Comparison of ENCODE assay signal across 13 cellular contexts in genomic region chr6:30207619-30208295, GRCh38. TPM values are rescaled to one million over a fixed set of nuclear protein-coding genes. Genes with fewer than 3 reads are reported as not detected.
A peak's percentile ranks its signal among the peaks of the same experiment; 100 is the strongest.
DNase-seq lines count a peak whose midpoint lies in the region; TF ChIP-seq lines count a peak whose summit lies in the region.
"Had no signal": no experiment of that assay in that cellular context is flagged by ENCODE, and none has a peak within 500 bp of the region (broad histone marks: within the 10 kb centered on the region; RNA-seq: fewer than 3 reads in every experiment).

No MANE protein-coding gene starts in this region.

- no peaks in the 10 kb centered on the region for H3K9me3 Mint-ChIP-seq in activated CD4-positive, alpha-beta memory T cell treated with anti-CD3 and anti-CD28 coated beads, Interleukin-2, amount 10 ng/mL, durations not matched to agents 7 days and 5 days
- H3K9me3 Mint-ChIP-seq in activated CD4-positive, alpha-beta memory T cell treated with anti-CD3 and anti-CD28 coated beads for 36 hours, result no peaks in the 10 kb centered on the region

- no peaks in the 10 kb centered on the region for H3K27me3 ChIP-seq in liver (ENCODE audit: control insufficient read depth in 4 of 4, insufficient read depth in 4 of 4, low read length in 3 of 4)
- H3K27me3 ChIP-seq in thyroid gland, result no peaks in the 10 kb centered on the region
- no peaks in the 10 kb centered on the region for H3K27me3 ChIP-seq in brain microvascular endothelial cell (replicated peaks)

- H3K4me3 Mint-ChIP-seq in activated CD4-positive, alpha-beta memory T cell treated with anti-CD3 and anti-CD28 coated beads, Interleukin-2, amount 10 ng/mL, durations not matched to agents 7 days and 5 days, result no peak overlapping the region
- H3K4me3 Mint-ChIP-seq in activated CD4-positive, alpha-beta memory T cell treated with anti-CD3 and anti-CD28 coated beads for 36 hours, result no peak overlapping the region

- in situ Hi-C loops in brain microvascular endothelial cell (cut with HindIII; ENCODE audit: low pct_ligation_motif_present, low sequenced_read_pairs), result no loop called here

- no peak for TF ChIP-seq POLR2A in thyroid gland (IDR thresholded peaks at IDR 0.05)

- intact Hi-C loops in activated CD4-positive, alpha-beta memory T cell treated with anti-CD3 and anti-CD28 coated beads for 36 hours (cut with micrococcal nuclease), result no loop called here
- intact Hi-C loops in thyroid gland (cut with DNase I) (no loop called here), posterior cingulate gyrus (cut with DNase I) (no loop called here)

- H3K36me3 ChIP-seq in liver (ENCODE audit: control insufficient read depth in 4 of 4, insufficient read depth in 3 of 4, low read depth in 1 of 4, low read length in 3 of 4) (no peaks in the 10 kb centered on the region), thyroid gland (no peaks in the 10 kb centered on the region), brain microvascular endothelial cell (replicated peaks) (no peaks in the 10 kb centered on the region)

- no peak for TF ChIP-seq CTCF in liver (IDR thresholded peaks at IDR 0.05; ENCODE audit: low read depth, low read length, missing input control)
- TF ChIP-seq CTCF in thyroid gland (IDR thresholded peaks at IDR 0.05), result no peak
- no peak for TF ChIP-seq CTCF in brain microvascular endothelial cell (IDR thresholded peaks at IDR 0.05; ENCODE audit: low read depth, low read length, missing control alignments)

- peak overlapping the region; percentile 53 for H3K27ac Mint-ChIP-seq in activated CD4-positive, alpha-beta memory T cell treated with anti-CD3 and anti-CD28 coated beads, Interleukin-2, amount 10 ng/mL, durations not matched to agents 7 days and 5 days
- H3K27ac Mint-ChIP-seq in activated CD4-positive, alpha-beta memory T cell treated with anti-CD3 and anti-CD28 coated beads for 36 hours, result no peak overlapping the region

- peak overlapping the region; percentile 82 to 91 for H3K27ac ChIP-seq in liver (ENCODE audit: low read depth in 1 of 2, low read length in 2 of 2)
- H3K27ac ChIP-seq in thyroid gland, result peak overlapping the region; percentile 61 to 86 (median 73)
- no peak overlapping the region for H3K27ac ChIP-seq in brain microvascular endothelial cell

- no peak for DNase-seq in activated CD4-positive, alpha-beta memory T cell treated with anti-CD3 and anti-CD28 coated beads, Interleukin-2, amount 10 ng/mL, durations not matched to agents 7 days and 5 days
- no peak for DNase-seq in activated CD4-positive, alpha-beta memory T cell treated with anti-CD3 and anti-CD28 coated beads for 36 hours
- DNase-seq in dermis blood vessel endothelial cell, result peak; percentile 20
- DNase-seq in thyroid gland, result no peak
- DNase-seq in posterior cingulate gyrus, result no peak
- no peak for DNase-seq in brain microvascular endothelial cell
- DNase-seq in activated CD4-positive, CD25-positive, alpha-beta regulatory T cell treated with anti-CD3 and anti-CD28 coated beads, Interleukin-2, amount 50 U/mL, for 72 hours, result no peak
- DNase-seq: activated effector memory CD4-positive, alpha-beta T cell treated with Interleukin-2 at 50 U/mL for 16 hours; hippocampal formation; NCI-H1048; SK-N-SH had no signal

- CTCF ChIA-PET in activated CD4-positive, alpha-beta memory T cell treated with anti-CD3 and anti-CD28 coated beads, Interleukin-2, amount 10 ng/mL, durations not matched to agents 7 days and 5 days (lab: Charles Lee), result interaction anchor here (5.5 kb wide), 1 partner anchor 12 kb away, joined by 20 read pairs; no protein-coding TSS in a partner anchor
- CTCF ChIA-PET in activated CD4-positive, alpha-beta memory T cell treated with anti-CD3 and anti-CD28 coated beads for 36 hours (lab: Charles Lee), result interaction anchor here (1.1 to 2.9 kb wide), 3 partner anchors 11 to 189 kb away, joined by 3 to 11 read pairs (median 10); no protein-coding TSS in a partner anchor

- peak overlapping the region; percentile 13 to 83 for H3K9ac ChIP-seq in liver (ENCODE audit: low read depth in 1 of 2, low read length in 2 of 2)
- H3K9ac ChIP-seq: SK-N-SH had no signal

- H3K4me1 ChIP-seq in liver (ENCODE audit: control insufficient read depth in 4 of 4, insufficient read depth in 4 of 4, low read length in 3 of 4) (peaks cover 23 to 87% (median 84%) of the 10 kb centered on the region in 4 donors), thyroid gland (peaks cover 48 to 54% of the 10 kb centered on the region in 2 donors)

- H3K27me3 Mint-ChIP-seq in activated CD4-positive, alpha-beta memory T cell treated with anti-CD3 and anti-CD28 coated beads, Interleukin-2, amount 10 ng/mL, durations not matched to agents 7 days and 5 days, result no peaks in the 10 kb centered on the region
- no peaks in the 10 kb centered on the region for H3K27me3 Mint-ChIP-seq in activated CD4-positive, alpha-beta memory T cell treated with anti-CD3 and anti-CD28 coated beads for 36 hours

- POLR2A ChIA-PET in activated CD4-positive, alpha-beta memory T cell treated with anti-CD3 and anti-CD28 coated beads, Interleukin-2, amount 10 ng/mL, durations not matched to agents 7 days and 5 days (lab: Charles Lee), result interaction anchor here (0.9 to 1.5 kb wide), 4 partner anchors 10 to 118 kb away, joined by 3 to 5 read pairs (median 4); partner anchors contain the start of gene TRIM39
- POLR2A ChIA-PET in activated CD4-positive, alpha-beta memory T cell treated with anti-CD3 and anti-CD28 coated beads for 36 hours (lab: Charles Lee), result no interaction called here

- H3K4me1 Mint-ChIP-seq in activated CD4-positive, alpha-beta memory T cell treated with anti-CD3 and anti-CD28 coated beads, Interleukin-2, amount 10 ng/mL, durations not matched to agents 7 days and 5 days, result peaks cover 75% of the 10 kb centered on the region
- H3K4me1 Mint-ChIP-seq in activated CD4-positive, alpha-beta memory T cell treated with anti-CD3 and anti-CD28 coated beads for 36 hours (ENCODE audit: low read depth), result peaks cover 72% of the 10 kb centered on the region

- WGBS in liver, result 45% methylated on average over 4 of the region's 4 CpGs
- 60 to 69% methylated on average over 4 of the region's 4 CpGs for WGBS in thyroid gland, 2 donors

- peak overlapping the region in 1 of 3 donors; percentile 38 for H3K4me3 ChIP-seq in liver (ENCODE audit: low read depth in 1 of 3, low read length in 3 of 3)
- no peak overlapping the region for H3K4me3 ChIP-seq in thyroid gland (replicated peaks in 1 of 3)
- no peak overlapping the region for H3K4me3 ChIP-seq in brain microvascular endothelial cell (ENCODE audit: low read depth, low read length)

- no peaks in the 10 kb centered on the region for H3K9me3 ChIP-seq in liver (ENCODE audit: control insufficient read depth in 4 of 4, low read length in 3 of 4)
- H3K9me3 ChIP-seq in thyroid gland, result no peaks in the 10 kb centered on the region
- H3K9me3 ChIP-seq: SK-N-SH had no signal

- H3K36me3 Mint-ChIP-seq in activated CD4-positive, alpha-beta memory T cell treated with anti-CD3 and anti-CD28 coated beads, Interleukin-2, amount 10 ng/mL, durations not matched to agents 7 days and 5 days (ENCODE audit: low read depth), result peaks cover 70% of the 10 kb centered on the region
- H3K36me3 Mint-ChIP-seq in activated CD4-positive, alpha-beta memory T cell treated with anti-CD3 and anti-CD28 coated beads for 36 hours, result peaks cover 31% of the 10 kb centered on the region

- TF ChIP-seq RAD21 in liver (IDR thresholded peaks at IDR 0.05), result no peak

TF ChIP-seq in liver, 16 proteins besides CTCF, POLR2A, EP300 and RAD21 (continues in another document):
- TF ChIP-seq HNF4A (conservative IDR thresholded peaks at IDR 0.05) (no peak), NR2F2 (IDR thresholded peaks at IDR 0.05) (no peak), SP1 (IDR thresholded peaks at IDR 0.05) (no peak), ZBTB33 (IDR thresholded peaks at IDR 0.05) (no peak), GABPA (IDR thresholded peaks at IDR 0.05 in 1 of 2, conservative IDR thresholded peaks at IDR 0.05 in 1 of 2) (no peak), FOXA2 (IDR thresholded peaks at IDR 0.05) (no peak), TAF1 (conservative IDR thresholded peaks at IDR 0.05) (no peak)

RNA-seq across cellular contexts. Expression of gene TRIM26, which starts 5.4 kb away (rescaled TPM):
- 10 to 100 TPM; 91.1 to 91.5 TPM for total RNA-seq in activated CD4-positive, alpha-beta memory T cell treated with anti-CD3 and anti-CD28 coated beads, Interleukin-2, amount 10 ng/mL, durations not matched to agents 7 days and 5 days
- 10 to 100 TPM; 64.3 to 65.1 TPM for total RNA-seq in activated CD4-positive, alpha-beta memory T cell treated with anti-CD3 and anti-CD28 coated beads for 36 hours
- total RNA-seq in dermis blood vessel endothelial cell (29.3 and 39.0 TPM in 2 replicates), liver (10 to 100 TPM; 14.9 to 50.1 TPM), thyroid gland (10 to 100 TPM; 52.9 to 72.2 (median 62.4) TPM)
- polyA plus RNA-seq in liver, result 10 to 100 TPM; 16.9 to 30.9 TPM

RNA-seq across cellular contexts. Expression of gene TRIM15, which starts 44.4 kb away (rescaled TPM):
- total RNA-seq in activated CD4-positive, alpha-beta memory T cell treated with anti-CD3 and anti-CD28 coated beads, Interleukin-2, amount 10 ng/mL, durations not matched to agents 7 days and 5 days, result not detected
- 1 to 10 TPM in 1 of 2 experiments, under 1 TPM in 1; 0.63 to 1.6 TPM for total RNA-seq in activated CD4-positive, alpha-beta memory T cell treated with anti-CD3 and anti-CD28 coated beads for 36 hours
- total RNA-seq in dermis blood vessel endothelial cell (not detected in 2 replicates), liver (1 to 10 TPM; 1.6 to 2.2 TPM), thyroid gland (not detected)
- 1 to 10 TPM; 1.6 to 2.8 TPM for polyA plus RNA-seq in liver
- total RNA-seq: A172 had no signal
- polyA plus RNA-seq: SK-N-SH had no signal

RNA-seq across cellular contexts. Expression of gene TRIM10, which starts 46.7 kb away (rescaled TPM):
- under 1 TPM in 1 of 2 experiments, not detected in 1; 0.08 TPM for total RNA-seq in activated CD4-positive, alpha-beta memory T cell treated with anti-CD3 and anti-CD28 coated beads, Interleukin-2, amount 10 ng/mL, durations not matched to agents 7 days and 5 days
- under 1 TPM; 0.36 to 0.38 TPM for total RNA-seq in activated CD4-positive, alpha-beta memory T cell treated with anti-CD3 and anti-CD28 coated beads for 36 hours
- total RNA-seq in dermis blood vessel endothelial cell (not detected in 2 replicates), liver (100 to 1,000 TPM in 1 of 2 donors, under 1 TPM in 1; 0.75 to 128 TPM), thyroid gland (not detected)
- under 1 TPM; 0.29 to 0.72 TPM for polyA plus RNA-seq in liver
- total RNA-seq: A172 had no signal
- polyA plus RNA-seq: SK-N-SH had no signal
